27 cellular contexts compared by ENCODE assay signal in genomic region chr3:16807441-16807840, GRCh38.
A peak's percentile ranks its signal among the peaks of the same experiment; 100 is the strongest.
DNase-seq lines count a peak whose midpoint lies in the region; ATAC-seq, FAIRE-seq and TF ChIP-seq lines count a peak whose summit lies in the region.
"Had no signal": no experiment of that assay in that cellular context is flagged by ENCODE, and none has a peak within 500 bp of the region (broad histone marks: within the 10 kb centered on the region; RNA-seq: fewer than 3 reads in every experiment).

No MANE protein-coding gene starts in this region.

- TF ChIP-seq POLR2A in erythroblast (IDR thresholded peaks at IDR 0.05; ENCODE audit: low read length): no peak

- 0 out of 2 replicates have a peak overlapping the region, but pooled peaks have one; percentile 22 for H3K27ac ChIP-seq in ACC112 (ENCODE audit: low read depth, low read length)
- no peak overlapping the region for H3K27ac ChIP-seq in small intestine (ENCODE audit: low read depth in 1 of 2, low read length in 1 of 2)
- H3K27ac ChIP-seq: adrenal gland, cardiac muscle cell, hepatocyte, ovary, right lobe of liver, stomach had no signal

- WGBS in small intestine, 3 donors: 76 to 80% (median 77%) methylated on average over 5 of the region's 5 CpGs

- in situ Hi-C loops in G401 (cut with HindIII; ENCODE audit: low sequenced_read_pairs): no loop called here

- H3K36me3 ChIP-seq in ACC112 (ENCODE audit: insufficient read depth, low read length): no peaks in the 10 kb centered on the region
- H3K36me3 ChIP-seq in small intestine (ENCODE audit: control insufficient read depth in 2 of 2, insufficient read depth in 2 of 2, low read length in 2 of 2): no peaks in the 10 kb centered on the region
- H3K36me3 ChIP-seq: adrenal gland, cardiac muscle cell, ovary, right lobe of liver, stomach had no signal

- peak; percentile 83 for ATAC-seq in left ventricle myocardium superior
- ATAC-seq: CD8-positive, alpha-beta T cell; naive thymus-derived CD4-positive, alpha-beta T cell; right lobe of liver had no signal

- DNase-seq in G401 (ENCODE audit: low spot score) (peak; percentile 25), cardiac fibroblast (ENCODE audit: low read depth in 2 of 2) (peak; percentile 74 to 76), left ventricle myocardium superior (no peak), small intestine (no peak), T1000 (lab: John Stamatoyannopoulos, UW) (no peak), erythroblast (lab: John Stamatoyannopoulos, UW) (no peak)
- no peak for DNase-seq in NK-92 treated with Interleukin-12 subunit alpha and Interleukin-12 subunit beta, amount 100 ng/mL, for 24 hours (lab: John Stamatoyannopoulos, UW)
- DNase-seq: ACHN; activated CD4-positive, alpha-beta T cell treated with anti-CD3 and anti-CD28 coated beads, Interleukin-2, amount 10 ng/mL, durations not matched to agents 24 days and 14 days; activated effector memory CD4-positive, alpha-beta T cell treated with anti-CD3 and anti-CD28 coated beads, Interleukin-2, amount 50 U/mL, for 16 hours; adrenal gland; CD8-positive, alpha-beta T cell; DMS79 treated with DMSO at 0.1 percent for 48 hours; Karpas-422; naive thymus-derived CD4-positive, alpha-beta T cell; NCI-H1092 treated with DMSO at 0.1 percent for 48 hours; NCI-H2081; ovary; right lobe of liver; stimulated activated CD4-positive, alpha-beta T cell treated with anti-CD3 and anti-CD28 coated beads, Interleukin-2, amount 100 ng/mL, for 24 hours; stomach; SW 1271 had no signal

- intact Hi-C loops in left ventricle myocardium superior (cut with micrococcal nuclease): no loop called here

- H3K4me1 ChIP-seq in ACC112 (ENCODE audit: control insufficient read depth, insufficient read depth, low read length, unreplicated experiment): peaks cover 30% of the 10 kb centered on the region
- H3K4me1 ChIP-seq in small intestine (ENCODE audit: control insufficient read depth in 2 of 2, insufficient read depth in 1 of 2, low read depth in 1 of 2, low read length in 1 of 2): no peaks in the 10 kb centered on the region
- H3K4me1 ChIP-seq: adrenal gland, right lobe of liver had no signal

- H3K9me3 ChIP-seq in small intestine (ENCODE audit: control insufficient read depth, low read depth): no peaks in the 10 kb centered on the region
- H3K9me3 ChIP-seq: adrenal gland, ovary, right lobe of liver, stomach had no signal

- H3K27me3 ChIP-seq in ACC112 (ENCODE audit: insufficient read depth, low read length) (no peaks in the 10 kb centered on the region), small intestine (ENCODE audit: control insufficient read depth in 2 of 2, insufficient read depth in 2 of 2, low read length in 2 of 2) (no peaks in the 10 kb centered on the region)
- H3K27me3 ChIP-seq: adrenal gland, cardiac muscle cell, hepatocyte, ovary, right lobe of liver, stomach had no signal

- no peak for FAIRE-seq in small intestine (lab: Jason Lieb, UNC)
- FAIRE-seq: islet of Langerhans, TTC549 had no signal

- no peak overlapping the region for H3K4me3 ChIP-seq in ACC112 (ENCODE audit: low read depth, low read length)
- H3K4me3 ChIP-seq in cardiac fibroblast (replicated peaks in 1 of 2; ENCODE audit: low read depth in 2 of 2, low read length in 2 of 2): no peak overlapping the region
- no peak overlapping the region for H3K4me3 ChIP-seq in small intestine (ENCODE audit: low read depth in 1 of 2, low read length in 2 of 2)
- H3K4me3 ChIP-seq: adrenal gland, cardiac muscle cell, hepatocyte, ovary, right lobe of liver, stomach had no signal

- H2AFZ ChIP-seq in ACC112 (ENCODE audit: low read length, unreplicated experiment): peak overlapping the region; percentile 89
- H2AFZ ChIP-seq: hepatocyte had no signal

- no peaks in the 10 kb centered on the region for H3K79me2 ChIP-seq in ACC112 (ENCODE audit: control insufficient read depth, insufficient read depth, low read length, unreplicated experiment)
- H3K79me2 ChIP-seq: hepatocyte had no signal

- TF ChIP-seq CTCF in cardiac fibroblast (IDR thresholded peaks at IDR 0.05; ENCODE audit: low read depth, low read length): no peak

Comparison
In these comparisons a context has a peak if more than half of its experiments do, and no peak if none do; other contexts are left out.
1. DNase-seq: peak in G401 (single experiment) and cardiac fibroblast (2 of 2); none in left ventricle myocardium superior (single experiment), NK-92 treated with Interleukin-12 subunit alpha and Interleukin-12 subunit beta, amount 100 ng/mL, for 24 hours (single experiment), small intestine (single experiment), T1000 (single experiment) and erythroblast (0 of 2).